Comparison of ENCODE assay signal across 13 cellular contexts in genomic region chr9:93120846-93121315, GRCh38. TPM values are rescaled to one million over a fixed set of nuclear protein-coding genes. Genes with fewer than 3 reads are reported as not detected.
DNase-seq lines count a peak whose midpoint lies in the region; ATAC-seq, FAIRE-seq and TF ChIP-seq lines count a peak whose summit lies in the region.
"Had no signal": no experiment of that assay in that cellular context is flagged by ENCODE, and none has a peak within 500 bp of the region (broad histone marks: within the 10 kb centered on the region; RNA-seq: fewer than 3 reads in every experiment).

No MANE protein-coding gene starts in this region.

- H3K4me3 ChIP-seq in left lung = peak overlapping the region in 1 of 2 donors; percentile 11
- H3K4me3 ChIP-seq: cardiac muscle cell, SJSA1 had no signal

- no peaks in the 10 kb centered on the region for H3K27me3 Mint-ChIP-seq in stimulated activated memory B cell treated with anti-CD40 and anti-IgM and Interleukin-4, amounts not matched to agents 10 μg/mL and 1 μg/mL and 100 μg/mL, for 72 hours

- CTCF ChIA-PET in HEK293T (lab: Yijun Ruan, JAX) = no interaction called here

- intact Hi-C loops in left lung (cut with DNase I) = no loop called here

- no peak for FAIRE-seq in D721Med (lab: Jason Lieb, UNC)

- peak overlapping the region; percentile 45 for H3K27ac ChIP-seq in angular gyrus (ENCODE audit: low read depth, low read length)
- peak overlapping the region; percentile 62 to 93 for H3K27ac ChIP-seq in left lung
- H3K27ac ChIP-seq: cardiac muscle cell had no signal

- peaks cover 0 to 53% of the 10 kb centered on the region in 2 donors for H3K36me3 ChIP-seq in left lung
- H3K36me3 ChIP-seq: cardiac muscle cell had no signal

- POLR2A ChIA-PET in HEK293T (lab: Yijun Ruan, JAX) = no interaction called here

- H3K4me3 Mint-ChIP-seq in stimulated activated memory B cell treated with anti-CD40 and anti-IgM and Interleukin-4, amounts not matched to agents 10 μg/mL and 1 μg/mL and 100 μg/mL, for 72 hours = no peak overlapping the region
- H3K4me3 Mint-ChIP-seq: neural crest cell had no signal

- no peaks in the 10 kb centered on the region for H3K27me3 ChIP-seq in left lung
- H3K27me3 ChIP-seq: cardiac muscle cell, SJSA1 had no signal

- no peaks in the 10 kb centered on the region for H3K9me3 ChIP-seq in left lung
- H3K9me3 ChIP-seq: SJSA1 had no signal

- peaks cover 33% of the 10 kb centered on the region for H3K4me1 Mint-ChIP-seq in stimulated activated memory B cell treated with anti-CD40 and anti-IgM and Interleukin-4, amounts not matched to agents 10 μg/mL and 1 μg/mL and 100 μg/mL, for 72 hours

- no peak for TF ChIP-seq CTCF in D721Med (IDR thresholded peaks at IDR 0.05; ENCODE audit: insufficient read depth, missing control alignments)
- TF ChIP-seq CTCF in left lung (IDR thresholded peaks at IDR 0.05) = no peak

- ATAC-seq in left lung (no peak), GM18858 (IDR thresholded peaks at IDR 0.05; ENCODE audit: unreplicated experiment) (no peak), GM19463 (IDR thresholded peaks at IDR 0.05; ENCODE audit: unreplicated experiment) (no peak)
- no peak for ATAC-seq in stimulated activated memory B cell treated with anti-CD40 and anti-IgM and Interleukin-4, amounts not matched to agents 10 μg/mL and 1 μg/mL and 100 μg/mL, for 72 hours

- no peaks in the 10 kb centered on the region for H3K9me3 Mint-ChIP-seq in stimulated activated memory B cell treated with anti-CD40 and anti-IgM and Interleukin-4, amounts not matched to agents 10 μg/mL and 1 μg/mL and 100 μg/mL, for 72 hours
- H3K9me3 Mint-ChIP-seq: activated T-cell treated with anti-CD3 and anti-CD28 coated beads, Interleukin-2, amount 50 U/mL, for 4 hours; neural crest cell had no signal

- H3K27ac Mint-ChIP-seq in stimulated activated memory B cell treated with anti-CD40 and anti-IgM and Interleukin-4, amounts not matched to agents 10 μg/mL and 1 μg/mL and 100 μg/mL, for 72 hours = peak overlapping the region; percentile 77

- H3K36me3 Mint-ChIP-seq in stimulated activated memory B cell treated with anti-CD40 and anti-IgM and Interleukin-4, amounts not matched to agents 10 μg/mL and 1 μg/mL and 100 μg/mL, for 72 hours = peaks cover 39% of the 10 kb centered on the region

- peaks cover 10 to 88% of the 10 kb centered on the region in 2 donors for H3K4me1 ChIP-seq in left lung

- DNase-seq in D721Med (ENCODE audit: insufficient read length, low spot score) (peak; percentile 12), left lung (peak; percentile 33 to 73), nucleus accumbens (lab: John Stamatoyannopoulos, UW) (no peak), HEK293T (ENCODE audit: extremely low spot score) (no peak)
- DNase-seq: activated T-cell treated with anti-CD3 and anti-CD28 coated beads, Interleukin-2, amount 50 U/mL, for 4 hours; NCI-H524 had no signal

TF ChIP-seq in HEK293T, 16 proteins besides CTCF, POLR2A, EP300 and RAD21:
- no peak for TF ChIP-seq SUZ12 (IDR thresholded peaks at IDR 0.05)
- TF ChIP-seq TARDBP (IDR thresholded peaks at IDR 0.05) = no peak
- no peak for TF ChIP-seq SP1 (IDR thresholded peaks at IDR 0.05)
- TF ChIP-seq FOXK2 (IDR thresholded peaks at IDR 0.05) = no peak
- no peak for TF ChIP-seq CTBP1 (IDR thresholded peaks at IDR 0.05; ENCODE audit: borderline replicate concordance)
- TF ChIP-seq FOXM1 (IDR thresholded peaks at IDR 0.05; ENCODE audit: borderline replicate concordance) = no peak

RNA-seq across cellular contexts. Expression of gene NINJ1, which starts 13.2 kb away (rescaled TPM):
- total RNA-seq in left lung = 10 to 100 TPM; 77.9 to 83.5 TPM

RNA-seq across cellular contexts. Expression of gene CARD19, which starts 24.9 kb away (rescaled TPM):
- total RNA-seq in left lung = 10 to 100 TPM; 27.7 to 43.0 TPM

Comparison
In these comparisons a context has a peak if more than half of its experiments do, and no peak if none do; other contexts are left out.
1. DNase-seq: peak in D721Med (single experiment) and left lung (2 of 2); none in nucleus accumbens (0 of 56) and HEK293T (single experiment).